In genomic region chr13:99548448-99548847, GRCh38 we compare ENCODE assay signal across 10 cellular contexts. TPM values are rescaled to one million over a fixed set of nuclear protein-coding genes. Genes with fewer than 3 reads are reported as not detected.
DNase-seq lines count a peak whose midpoint lies in the region; ATAC-seq, FAIRE-seq and TF ChIP-seq lines count a peak whose summit lies in the region.
"Had no signal": no experiment of that assay in that cellular context is flagged by ENCODE, and none has a peak within 500 bp of the region (broad histone marks: within the 10 kb centered on the region; RNA-seq: fewer than 3 reads in every experiment).

No MANE protein-coding gene starts in this region.

- no peak for DNase-seq in immature natural killer cell
- no peak for DNase-seq in HEK293T (ENCODE audit: extremely low spot score)
- no peak for DNase-seq in NCI-H1694 treated with DMSO at 0.1 percent for 48 hours (lab: John Stamatoyannopoulos, UW)
- DNase-seq in urothelium cell line (ENCODE audit: low spot score), result no peak
- DNase-seq in HuH-7.5 (ENCODE audit: low spot score), result no peak
- DNase-seq: NCI-H146 had no signal

- CTCF ChIA-PET in HEK293T (lab: Yijun Ruan, JAX), result no interaction called here

- no peak for FAIRE-seq in urothelium cell line (lab: Jason Lieb, UNC)
- FAIRE-seq: TTC549 had no signal

- no peak overlapping the region for H3K4me3 Mint-ChIP-seq in immature natural killer cell

- peaks cover 12 to 18% of the 10 kb centered on the region in 2 donors for H3K4me1 Mint-ChIP-seq in immature natural killer cell

- peak overlapping the region; percentile 12 to 84 (median 62) for H3K27ac Mint-ChIP-seq in immature natural killer cell

- peaks cover 18 to 54% (median 35%) of the 10 kb centered on the region in 3 donors for H3K36me3 Mint-ChIP-seq in immature natural killer cell

- POLR2A ChIA-PET in HEK293T (lab: Yijun Ruan, JAX), result no interaction called here

- H3K9me3 Mint-ChIP-seq in immature natural killer cell, result no peaks in the 10 kb centered on the region

- ATAC-seq in GM18517 (IDR thresholded peaks at IDR 0.05; ENCODE audit: unreplicated experiment) (peak; percentile 85), GM21526 (IDR thresholded peaks at IDR 0.05; ENCODE audit: low FRiP score, unreplicated experiment) (peak; percentile 54), HG03432 (IDR thresholded peaks at IDR 0.05; ENCODE audit: unreplicated experiment) (peak; percentile 79)

- H3K27me3 Mint-ChIP-seq in immature natural killer cell (ENCODE audit: low read depth in 3 of 3), result peaks cover 0 to 2% (median 0%) of the 10 kb centered on the region in 3 donors

TF ChIP-seq in HEK293T, 16 proteins besides CTCF, POLR2A, EP300 and RAD21:
- TF ChIP-seq FOXM1 (IDR thresholded peaks at IDR 0.05; ENCODE audit: borderline replicate concordance) (no peak), ARNT (IDR thresholded peaks at IDR 0.05) (no peak), TARDBP (IDR thresholded peaks at IDR 0.05) (no peak), ZNF384 (IDR thresholded peaks at IDR 0.05) (no peak), HDGF (IDR thresholded peaks at IDR 0.05; ENCODE audit: borderline replicate concordance) (no peak), SP1 (IDR thresholded peaks at IDR 0.05) (no peak), LEF1 (IDR thresholded peaks at IDR 0.05; ENCODE audit: borderline replicate concordance) (no peak), SUZ12 (IDR thresholded peaks at IDR 0.05) (no peak), ELF4 (IDR thresholded peaks at IDR 0.05) (no peak), PKNOX1 (IDR thresholded peaks at IDR 0.05) (no peak), L3MBTL2 (conservative IDR thresholded peaks at IDR 0.05) (no peak), FOXK2 (IDR thresholded peaks at IDR 0.05) (no peak), CTBP1 (IDR thresholded peaks at IDR 0.05; ENCODE audit: borderline replicate concordance) (no peak), BHLHE40 (IDR thresholded peaks at IDR 0.05; ENCODE audit: borderline replicate concordance) (no peak), NFRKB (IDR thresholded peaks at IDR 0.05) (no peak), FOXA1 (IDR thresholded peaks at IDR 0.05) (no peak)

RNA-seq across cellular contexts. Expression of gene TM9SF2, which starts 47.2 kb away (rescaled TPM):
- polyA plus RNA-seq in immature natural killer cell, result 100 to 1,000 TPM in 1 of 3 donors, 10 to 100 TPM in 2; 57.5 to 109 (median 83.0) TPM

RNA-seq across cellular contexts. Expression of gene CLYBL, which starts 58.0 kb away (rescaled TPM):
- 10 to 100 TPM in 1 of 3 donors, 1 to 10 TPM in 2; 4.5 to 13.7 (median 7.6) TPM for polyA plus RNA-seq in immature natural killer cell
